21 cellular contexts compared by ENCODE assay signal in genomic region chr14:21874946-21875345, GRCh38.
DNase-seq lines count a peak whose midpoint lies in the region; ATAC-seq and TF ChIP-seq lines count a peak whose summit lies in the region.
"Had no signal": no experiment of that assay in that cellular context is flagged by ENCODE, and none has a peak within 500 bp of the region (broad histone marks: within the 10 kb centered on the region; RNA-seq: fewer than 3 reads in every experiment).

No MANE protein-coding gene starts in this region.

- H3K27me3 Mint-ChIP-seq in T-helper 1 cell treated with Interleukin-12 subunit alpha and Interleukin-12 subunit beta and Interleukin-4 antibody, amounts not matched to agents 30 μg/mL and 1 μg/mL, for 36 hours (ENCODE audit: low read depth): peaks cover 4% of the 10 kb centered on the region
- no peaks in the 10 kb centered on the region for H3K27me3 Mint-ChIP-seq in stimulated activated naive CD8-positive, alpha-beta T cell treated with anti-CD3 and anti-CD28 coated beads, Interleukin-15, amount 100 ng/mL, for 72 hours
- H3K27me3 Mint-ChIP-seq in central memory CD8-positive, alpha-beta T cell: no peaks in the 10 kb centered on the region
- peaks cover 27% of the 10 kb centered on the region for H3K27me3 Mint-ChIP-seq in type B pancreatic cell

- H3K27ac Mint-ChIP-seq in T-helper 1 cell treated with Interleukin-12 subunit alpha and Interleukin-12 subunit beta and Interleukin-4 antibody, amounts not matched to agents 30 μg/mL and 1 μg/mL, for 36 hours: no peak overlapping the region
- no peak overlapping the region for H3K27ac Mint-ChIP-seq in stimulated activated naive CD8-positive, alpha-beta T cell treated with anti-CD3 and anti-CD28 coated beads, Interleukin-15, amount 100 ng/mL, for 72 hours
- peak overlapping the region; percentile 25 for H3K27ac Mint-ChIP-seq in central memory CD8-positive, alpha-beta T cell (ENCODE audit: low read depth)
- H3K27ac Mint-ChIP-seq in type B pancreatic cell: no peak overlapping the region

- H3K9me3 Mint-ChIP-seq in T-helper 1 cell treated with Interleukin-12 subunit alpha and Interleukin-12 subunit beta and Interleukin-4 antibody, amounts not matched to agents 30 μg/mL and 1 μg/mL, for 36 hours: no peaks in the 10 kb centered on the region
- no peaks in the 10 kb centered on the region for H3K9me3 Mint-ChIP-seq in stimulated activated naive CD8-positive, alpha-beta T cell treated with anti-CD3 and anti-CD28 coated beads, Interleukin-15, amount 100 ng/mL, for 72 hours
- H3K9me3 Mint-ChIP-seq in central memory CD8-positive, alpha-beta T cell: no peaks in the 10 kb centered on the region
- no peaks in the 10 kb centered on the region for H3K9me3 Mint-ChIP-seq in type B pancreatic cell

- H3K4me3 Mint-ChIP-seq in T-helper 1 cell treated with Interleukin-12 subunit alpha and Interleukin-12 subunit beta and Interleukin-4 antibody, amounts not matched to agents 30 μg/mL and 1 μg/mL, for 36 hours: peak overlapping the region; percentile 17
- H3K4me3 Mint-ChIP-seq in stimulated activated naive CD8-positive, alpha-beta T cell treated with anti-CD3 and anti-CD28 coated beads, Interleukin-15, amount 100 ng/mL, for 72 hours: peak overlapping the region in 1 of 2 donors; percentile 56
- H3K4me3 Mint-ChIP-seq in central memory CD8-positive, alpha-beta T cell: peak overlapping the region; percentile 69
- H3K4me3 Mint-ChIP-seq in type B pancreatic cell: no peak overlapping the region

- DNase-seq in T-helper 1 cell (no peak), type B pancreatic cell (ENCODE audit: extremely low spot score, unreplicated experiment) (no peak), CD1c-positive myeloid dendritic cell (ENCODE audit: extremely low spot score) (no peak), NCI-H226 (no peak)
- no peak for DNase-seq in stimulated activated naive CD8-positive, alpha-beta T cell treated with anti-CD3 and anti-CD28 coated beads, Interleukin-15, amount 100 ng/mL, for 72 hours
- DNase-seq in stimulated activated naive CD8-positive, alpha-beta T cell treated with anti-CD3 and anti-CD28 coated beads, Interleukin-15, Interleukin-2, amounts not matched to agents 100 U/mL and 50 U/mL, for 24 hours: no peak
- DNase-seq in central memory CD8-positive, alpha-beta T cell (ENCODE audit: low spot score in 2 of 2): no peak
- DNase-seq: 8988T; activated CD4-positive, alpha-beta T cell treated with anti-CD3 and anti-CD28 coated beads for 1 hour; adrenal gland; glutamatergic neuron; GOT3; left colon; mesenchymal stem cell; NCI-H1048; NCI-H2029; NCI-H446 treated with DMSO at 0.1 percent for 48 hours; stomach; transverse colon had no signal

- H3K36me3 Mint-ChIP-seq in T-helper 1 cell treated with Interleukin-12 subunit alpha and Interleukin-12 subunit beta and Interleukin-4 antibody, amounts not matched to agents 30 μg/mL and 1 μg/mL, for 36 hours (ENCODE audit: low read depth): no peaks in the 10 kb centered on the region
- no peaks in the 10 kb centered on the region for H3K36me3 Mint-ChIP-seq in central memory CD8-positive, alpha-beta T cell (ENCODE audit: insufficient read depth)
- H3K36me3 Mint-ChIP-seq in type B pancreatic cell: no peaks in the 10 kb centered on the region

- peaks cover 21% of the 10 kb centered on the region for H3K4me1 Mint-ChIP-seq in T-helper 1 cell treated with Interleukin-12 subunit alpha and Interleukin-12 subunit beta and Interleukin-4 antibody, amounts not matched to agents 30 μg/mL and 1 μg/mL, for 36 hours (ENCODE audit: low read depth)
- peaks cover 18% of the 10 kb centered on the region for H3K4me1 Mint-ChIP-seq in stimulated activated naive CD8-positive, alpha-beta T cell treated with anti-CD3 and anti-CD28 coated beads, Interleukin-15, amount 100 ng/mL, for 72 hours
- H3K4me1 Mint-ChIP-seq in central memory CD8-positive, alpha-beta T cell: peaks cover 26% of the 10 kb centered on the region
- no peaks in the 10 kb centered on the region for H3K4me1 Mint-ChIP-seq in type B pancreatic cell (ENCODE audit: unreplicated experiment)

- ATAC-seq in stimulated activated naive CD8-positive, alpha-beta T cell treated with anti-CD3 and anti-CD28 coated beads, Interleukin-15, amount 100 ng/mL, for 72 hours: peak; percentile 76
- ATAC-seq in stimulated activated naive CD8-positive, alpha-beta T cell treated with anti-CD3 and anti-CD28 coated beads, Interleukin-15, Interleukin-2, amounts not matched to agents 100 U/mL and 50 U/mL, for 24 hours: no peak
- ATAC-seq in central memory CD8-positive, alpha-beta T cell (replicated peaks; ENCODE audit: extremely low read depth, poor library complexity, severe bottlenecking): peak; percentile 60
- ATAC-seq: left colon, Right ventricle myocardium inferior had no signal

- TF ChIP-seq CTCF in type B pancreatic cell (conservative IDR thresholded peaks at IDR 0.05): no peak
